Comparison of ENCODE assay signal across 8 cellular contexts in the genomic region with DNA sequence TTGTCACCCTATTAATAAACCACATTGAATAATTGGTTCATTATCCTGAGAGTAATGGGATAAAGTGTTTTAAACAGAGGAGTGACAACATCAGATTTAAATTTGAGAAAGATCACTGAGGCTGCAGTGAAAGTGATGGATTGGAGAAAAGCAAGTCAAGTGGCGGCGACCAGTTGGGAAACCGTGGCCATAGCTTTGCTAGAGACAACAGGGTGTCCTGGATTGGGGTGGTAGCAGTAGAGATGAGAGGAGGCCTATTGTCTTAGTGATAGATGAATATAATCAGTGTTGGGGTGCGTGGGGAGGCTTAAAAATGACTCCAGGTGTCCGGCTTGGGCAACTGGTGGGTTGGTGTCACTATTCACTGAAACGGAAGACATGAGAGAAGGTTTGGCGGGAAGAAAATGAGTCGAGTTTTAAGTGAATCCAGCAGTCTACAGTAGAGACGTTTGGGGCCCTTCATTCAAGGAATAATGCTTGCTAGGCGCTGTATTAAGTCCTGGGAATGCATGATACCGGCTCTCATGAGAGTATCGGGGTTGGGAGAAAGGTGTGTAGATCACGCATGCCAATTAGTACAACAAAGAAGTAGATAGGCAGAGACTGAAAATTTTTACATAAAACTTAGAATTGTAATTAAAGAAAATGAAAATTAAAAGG. TPM values are rescaled to one million over a fixed set of nuclear protein-coding genes. Genes with fewer than 3 reads are reported as not detected.
DNase-seq lines count a peak whose midpoint lies in the region; ATAC-seq and TF ChIP-seq lines count a peak whose summit lies in the region.

No MANE protein-coding gene starts in this region.

- H3K36me3 ChIP-seq in gastrocnemius medialis: peaks cover 0 to 19% of the 10 kb centered on the region in 2 donors

- H3K4me1 ChIP-seq in foreskin keratinocyte: peaks cover 3% of the 10 kb centered on the region
- peaks cover 12 to 16% of the 10 kb centered on the region in 2 donors for H3K4me1 ChIP-seq in gastrocnemius medialis

- H3K4me3 ChIP-seq in gastrocnemius medialis: peak overlapping the region; percentile 83 to 97 (median 96)

- ATAC-seq in T-cell (replicated peaks in 1 of 4) (no peak), foreskin keratinocyte (peak; percentile 12), gastrocnemius medialis (no peak), esophagus mucosa (no peak), HG03025 (IDR thresholded peaks at IDR 0.05; ENCODE audit: low FRiP score, unreplicated experiment) (no peak)

- peaks cover 17% of the 10 kb centered on the region for H3K36me3 Mint-ChIP-seq in T-cell

- no peaks in the 10 kb centered on the region for H3K9me3 ChIP-seq in gastrocnemius medialis

- in situ Hi-C loops in gastrocnemius medialis (cut with MboI; ENCODE audit: low sequenced_read_pairs in 4 of 4): no loop called here

- peak overlapping the region; percentile 40 to 86 for H3K27ac Mint-ChIP-seq in T-cell

- POLR2A ChIA-PET in T-cell (lab: Charles Lee): no interaction called here

- intact Hi-C loops in gastrocnemius medialis (cut with DNase I; ENCODE audit: low total_unique reads): loop anchor here (5.0 kb wide), 2 partner anchors 127 to 217 kb away; partner anchors contain the start of gene STIMATE
- intact Hi-C loops in posterior cingulate gyrus (cut with DNase I): loop anchor here (2.0 kb wide), 1 partner anchor 65 kb away; the partner anchor contains the start of gene GLT8D1

- no peaks in the 10 kb centered on the region for H3K27me3 Mint-ChIP-seq in T-cell

- H3K27me3 ChIP-seq in foreskin keratinocyte (no peaks in the 10 kb centered on the region), gastrocnemius medialis (no peaks in the 10 kb centered on the region)

- DNase-seq in NCI-H82 (lab: John Stamatoyannopoulos, UW) (peak; percentile 33), NCI-H82 treated with DMSO at 0.1 percent for 48 hours (lab: John Stamatoyannopoulos, UW; ENCODE audit: unreplicated experiment) (no peak), T-cell (no peak), foreskin keratinocyte (peak in 1 of 2 donors; percentile 15), gastrocnemius medialis (no peak), posterior cingulate gyrus (no peak)

- TF ChIP-seq CTCF in foreskin keratinocyte (conservative IDR thresholded peaks at IDR 0.05): no peak
- TF ChIP-seq CTCF in gastrocnemius medialis (IDR thresholded peaks at IDR 0.05 in 4 of 5, conservative IDR thresholded peaks at IDR 0.05 in 1 of 5): no peak

- H3K4me1 Mint-ChIP-seq in T-cell: peaks cover 22 to 26% (median 23%) of the 10 kb centered on the region in 3 donors

- H3K27ac ChIP-seq in foreskin keratinocyte: peak overlapping the region; percentile 43
- peak overlapping the region in 3 of 4 donors; percentile 80 to 89 (median 88) for H3K27ac ChIP-seq in gastrocnemius medialis

- CTCF ChIA-PET in T-cell (lab: Charles Lee): interaction anchor here in 1 of 2 donors (1.4 kb wide), 1 partner anchor 123 kb away, joined by 3 read pairs; no protein-coding TSS in a partner anchor

- H3K9me3 Mint-ChIP-seq in T-cell: no peaks in the 10 kb centered on the region

- no peak for TF ChIP-seq POLR2A in gastrocnemius medialis (IDR thresholded peaks at IDR 0.05)

- peak overlapping the region; percentile 84 to 95 (median 91) for H3K4me3 Mint-ChIP-seq in T-cell

RNA-seq across cellular contexts. Expression of gene NEK4, which starts 0.8 kb away (rescaled TPM):
- 10 to 100 TPM; 14.1 to 23.9 (median 22.2) TPM for total RNA-seq in T-cell
- 24.4 and 25.9 TPM in 2 replicates for total RNA-seq in foreskin keratinocyte
- polyA plus RNA-seq in foreskin keratinocyte: 3.8 and 4.7 TPM in 2 replicates
- total RNA-seq in gastrocnemius medialis: 10 to 100 TPM; 16.4 to 25.6 (median 22.4) TPM
- 14.7 TPM for total RNA-seq in esophagus mucosa

RNA-seq across cellular contexts. Expression of gene ITIH1, which starts 7.5 kb away (rescaled TPM):
- total RNA-seq in T-cell: under 1 TPM in 2 of 5 donors, not detected in 3; 0.49 to 0.85 TPM
- not detected in 2 replicates for total RNA-seq in foreskin keratinocyte
- polyA plus RNA-seq in foreskin keratinocyte: not detected in 2 replicates
- total RNA-seq in gastrocnemius medialis: 1 to 10 TPM in 1 of 4 donors, under 1 TPM in 1, not detected in 2; 0.72 to 2.1 TPM
- total RNA-seq in esophagus mucosa: 0.12 TPM

RNA-seq across cellular contexts. Expression of gene ITIH3, which starts 24.7 kb away (rescaled TPM):
- total RNA-seq in T-cell: under 1 TPM in 3 of 5 donors, not detected in 2; 0.23 to 0.88 (median 0.76) TPM
- not detected in 2 replicates for total RNA-seq in foreskin keratinocyte
- polyA plus RNA-seq in foreskin keratinocyte: not detected in 2 replicates
- total RNA-seq in gastrocnemius medialis: 1 to 10 TPM in 2 of 4 donors, under 1 TPM in 2; 0.66 to 3.1 (median 1.5) TPM
- 0.12 TPM for total RNA-seq in esophagus mucosa
